Comparison of ENCODE assay signal across 9 cellular contexts in genomic region chr4:8090312-8090711, GRCh38.
DNase-seq lines count a peak whose midpoint lies in the region; ATAC-seq, FAIRE-seq and TF ChIP-seq lines count a peak whose summit lies in the region.
"Had no signal": no experiment of that assay in that cellular context is flagged by ENCODE, and none has a peak within 500 bp of the region (broad histone marks: within the 10 kb centered on the region; RNA-seq: fewer than 3 reads in every experiment).

No MANE protein-coding gene starts in this region.

- no peaks in the 10 kb centered on the region for H3K79me1 ChIP-seq in neuronal stem cell (ENCODE audit: low read depth, low read length)

- peak; percentile 38 for ATAC-seq in Right ventricle myocardium superior (ENCODE audit: poor library complexity)
- no peak for ATAC-seq in HG03520 (IDR thresholded peaks at IDR 0.05; ENCODE audit: unreplicated experiment)
- no peak for ATAC-seq in GM19035 (IDR thresholded peaks at IDR 0.05; ENCODE audit: unreplicated experiment)
- no peak for ATAC-seq in GM18511 (IDR thresholded peaks at IDR 0.05; ENCODE audit: unreplicated experiment)

- H3K9ac ChIP-seq in astrocyte (ENCODE audit: low read length): no peak overlapping the region
- no peak overlapping the region for H3K9ac ChIP-seq in keratinocyte (ENCODE audit: control insufficient read depth, extremely low read depth, insufficient read depth, low read length)
- no peak overlapping the region for H3K9ac ChIP-seq in neuronal stem cell (ENCODE audit: low read depth, low read length, poor library complexity)

- peak overlapping the region; percentile 5 for H2AFZ ChIP-seq in astrocyte (ENCODE audit: low read depth, low read length)
- no peak overlapping the region for H2AFZ ChIP-seq in keratinocyte (ENCODE audit: control insufficient read depth, low read length)
- no peak overlapping the region for H2AFZ ChIP-seq in neuronal stem cell (ENCODE audit: low read length)

- H3K36me3 ChIP-seq in right atrium auricular region (no peaks in the 10 kb centered on the region), astrocyte (ENCODE audit: insufficient read depth, low read length) (no peaks in the 10 kb centered on the region), keratinocyte (ENCODE audit: control insufficient read depth in 2 of 2, extremely low read depth in 1 of 2, insufficient read depth in 2 of 2, low read length in 2 of 2) (no peaks in the 10 kb centered on the region), neuronal stem cell (replicated peaks in 1 of 2; ENCODE audit: control insufficient read depth in 2 of 2, insufficient read depth in 2 of 2, low read length in 2 of 2) (no peaks in the 10 kb centered on the region)

- H4K8ac ChIP-seq in neuronal stem cell (ENCODE audit: low read depth, low read length): no peak overlapping the region

- no peak overlapping the region for H2BK5ac ChIP-seq in neuronal stem cell (ENCODE audit: low read length)

- H3K9me3 ChIP-seq in right atrium auricular region (peaks cover 5 to 12% of the 10 kb centered on the region in 2 donors), astrocyte (ENCODE audit: insufficient read depth, low read depth, low read length) (peaks cover 5% of the 10 kb centered on the region), keratinocyte (ENCODE audit: control insufficient read depth, low read depth, low read length) (peaks cover 2% of the 10 kb centered on the region), neuronal stem cell (replicated peaks in 1 of 2; ENCODE audit: control insufficient read depth in 2 of 2, insufficient read depth in 1 of 2, low read depth in 1 of 2, low read length in 2 of 2) (peaks cover 0 to 4% of the 10 kb centered on the region in 2 donors)

- no peak overlapping the region for H2BK12ac ChIP-seq in neuronal stem cell (ENCODE audit: low read length)

- no peak overlapping the region for H4K91ac ChIP-seq in neuronal stem cell (ENCODE audit: low read depth, low read length, poor library complexity)

- H3K79me2 ChIP-seq in astrocyte (ENCODE audit: insufficient read depth, low read length) (no peaks in the 10 kb centered on the region), keratinocyte (ENCODE audit: control insufficient read depth, insufficient read depth, low read length) (no peaks in the 10 kb centered on the region)

- H3K14ac ChIP-seq in neuronal stem cell (ENCODE audit: low read length): no peak overlapping the region

- H3K23ac ChIP-seq in neuronal stem cell (ENCODE audit: low read depth, low read length, poor library complexity): no peak overlapping the region

- no peaks in the 10 kb centered on the region for H3K4me1 Mint-ChIP-seq in astrocyte (ENCODE audit: low read depth, unreplicated experiment)

- TF ChIP-seq CTCF in right atrium auricular region (IDR thresholded peaks at IDR 0.05) (no peak), astrocyte (IDR thresholded peaks at IDR 0.05; ENCODE audit: insufficient read depth, low read depth, low read length) (no peak), keratinocyte (optimal IDR thresholded peaks at IDR 0.05 in 1 of 3, IDR thresholded peaks at IDR 0.05 in 1 of 3, conservative IDR thresholded peaks at IDR 0.05 in 1 of 3; ENCODE audit: extremely low read depth in 1 of 3, insufficient read depth in 2 of 3, low read length in 3 of 3) (no peak)

- H2AK5ac ChIP-seq in neuronal stem cell (ENCODE audit: low read depth, low read length): no peak overlapping the region

- H3K4me3 ChIP-seq in right atrium auricular region: no peak overlapping the region
- H3K4me3 ChIP-seq in astrocyte (ENCODE audit: insufficient read depth, low read depth, low read length): no peak overlapping the region
- no peak overlapping the region for H3K4me3 ChIP-seq in keratinocyte (ENCODE audit: control insufficient read depth in 2 of 3, extremely low read depth in 1 of 3, insufficient read depth in 2 of 3, low read depth in 1 of 3, low read length in 3 of 3)
- H3K4me3 ChIP-seq in neuronal stem cell (ENCODE audit: low read length in 2 of 2): no peak overlapping the region

- no peaks in the 10 kb centered on the region for H3K9me1 ChIP-seq in keratinocyte (ENCODE audit: control insufficient read depth, extremely low read depth, insufficient read depth, low read length)

- no peak overlapping the region for H3K4ac ChIP-seq in neuronal stem cell (ENCODE audit: low read length)

- peak overlapping the region in 1 of 2 donors; percentile 52 for H3K27ac ChIP-seq in right atrium auricular region
- H3K27ac ChIP-seq in astrocyte (ENCODE audit: low read depth, low read length): no peak overlapping the region
- H3K27ac ChIP-seq in keratinocyte (ENCODE audit: control insufficient read depth, insufficient read depth, low read length): no peak overlapping the region
- H3K27ac ChIP-seq in neuronal stem cell (replicated peaks; ENCODE audit: low read length): no peak overlapping the region

- intact Hi-C loops in Right ventricle myocardium superior (cut with DNase I): no loop called here

- no peak for FAIRE-seq in astrocyte (lab: Jason Lieb, UNC)
- FAIRE-seq in keratinocyte (lab: Jason Lieb, UNC): peak; percentile 96

- no CpG with 5 or more reads among the region's 4 CpGs for WGBS in neuronal stem cell (ENCODE audit: extremely low coverage in 2 of 2, insufficient read length in 2 of 2, insufficient replicate concordance in 1 of 2), 2 donors

- H4K20me1 ChIP-seq in astrocyte (ENCODE audit: insufficient read depth, low read length): no peaks in the 10 kb centered on the region
- no peaks in the 10 kb centered on the region for H4K20me1 ChIP-seq in keratinocyte (ENCODE audit: control insufficient read depth, extremely low read depth, insufficient read depth, low read length)

- H3K36me3 Mint-ChIP-seq in astrocyte (ENCODE audit: low read depth, unreplicated experiment): no peaks in the 10 kb centered on the region

- peaks cover 27% of the 10 kb centered on the region for H3K27me3 Mint-ChIP-seq in astrocyte (ENCODE audit: low read depth, unreplicated experiment)

- no peak overlapping the region for H2BK15ac ChIP-seq in neuronal stem cell (ENCODE audit: low read length)

- dilution Hi-C loops in keratinocyte (cut with MboI; ENCODE audit: extremely low pct_ligation_motif_present, low sequenced_read_pairs): no loop called here

- H3K9me3 Mint-ChIP-seq in astrocyte (ENCODE audit: unreplicated experiment): peaks cover 11% of the 10 kb centered on the region

- no peak overlapping the region for H3K27ac Mint-ChIP-seq in astrocyte (ENCODE audit: unreplicated experiment)

- H2BK120ac ChIP-seq in neuronal stem cell (ENCODE audit: low read depth, low read length): no peak overlapping the region

- DNase-seq in Right ventricle myocardium superior (no peak), right atrium auricular region (ENCODE audit: low spot score) (no peak), astrocyte (ENCODE audit: low read depth) (peak; percentile 54), keratinocyte (ENCODE audit: low read depth, low spot score) (peak; percentile 30), neuronal stem cell (ENCODE audit: low spot score) (no peak)
- DNase-seq: NCI-H2171 treated with DMSO at 0.1 percent for 48 hours had no signal

- no peak overlapping the region for H3K4me3 Mint-ChIP-seq in astrocyte (ENCODE audit: unreplicated experiment)

- H3K4me1 ChIP-seq in right atrium auricular region: peaks cover 0 to 15% of the 10 kb centered on the region in 2 donors
- peaks cover 6% of the 10 kb centered on the region for H3K4me1 ChIP-seq in astrocyte (ENCODE audit: insufficient read depth, low read length)
- H3K4me1 ChIP-seq in keratinocyte (ENCODE audit: control insufficient read depth, extremely low read depth, insufficient read depth, low read length): peaks cover 13% of the 10 kb centered on the region
- H3K4me1 ChIP-seq in neuronal stem cell (ENCODE audit: control insufficient read depth in 2 of 2, insufficient read depth in 1 of 2, low read depth in 1 of 2, low read length in 2 of 2): peaks cover 0 to 4% of the 10 kb centered on the region in 2 donors

- peak overlapping the region; percentile 38 for H3K4me2 ChIP-seq in astrocyte (ENCODE audit: low read length)
- H3K4me2 ChIP-seq in keratinocyte (ENCODE audit: control insufficient read depth, extremely low read depth, insufficient read depth, low read depth, low read length): no peak overlapping the region
- H3K4me2 ChIP-seq in neuronal stem cell (ENCODE audit: insufficient read depth, low read length, poor library complexity, severe bottlenecking): no peak overlapping the region

- no peak overlapping the region for H3K18ac ChIP-seq in neuronal stem cell (ENCODE audit: low read length)

- H3K27me3 ChIP-seq in right atrium auricular region (no peaks in the 10 kb centered on the region), astrocyte (ENCODE audit: insufficient read depth, low read length) (no peaks in the 10 kb centered on the region), keratinocyte (ENCODE audit: control insufficient read depth, extremely low read depth, insufficient read depth, low read length) (no peaks in the 10 kb centered on the region), neuronal stem cell (ENCODE audit: control insufficient read depth in 3 of 3, insufficient read depth in 3 of 3, low read depth in 1 of 3, low read length in 3 of 3) (peaks cover 0 to 4% (median 0%) of the 10 kb centered on the region in 3 experiments)

Comparison
In these comparisons a context has a peak if more than half of its experiments do, and no peak if none do; other contexts are left out.
1. DNase-seq: peak in astrocyte (single experiment) and keratinocyte (single experiment); none in Right ventricle myocardium superior (single experiment), right atrium auricular region (single experiment) and neuronal stem cell (single experiment).